9 cellular contexts compared by ENCODE assay signal in genomic region chr9:31137151-31137849, GRCh38.
DNase-seq lines count a peak whose midpoint lies in the region; ATAC-seq and TF ChIP-seq lines count a peak whose summit lies in the region.
"Had no signal": no experiment of that assay in that cellular context is flagged by ENCODE, and none has a peak within 500 bp of the region (broad histone marks: within the 10 kb centered on the region; RNA-seq: fewer than 3 reads in every experiment).

No MANE protein-coding gene starts in this region.

- TF ChIP-seq CTCF in AG10803 (conservative IDR thresholded peaks at IDR 0.05; ENCODE audit: low read length) (no peak), astrocyte of the cerebellum (IDR thresholded peaks at IDR 0.05; ENCODE audit: low read depth, low read length, missing control alignments) (no peak)

- peak; percentile 66; the same call in 1 of the 2 replicates for TF ChIP-seq EP300 in Ishikawa (IDR thresholded peaks at IDR 0.05; ENCODE audit: borderline replicate concordance)

- DNase-seq in AG10803 (ENCODE audit: low read depth) = peak; percentile 0
- peak; percentile 97 for DNase-seq in astrocyte of the cerebellum (ENCODE audit: low read depth)
- no peak for DNase-seq in left lobe of liver (ENCODE audit: low spot score)
- no peak for DNase-seq in DMS 273 treated with DMSO at 0.1 percent for 48 hours (lab: John Stamatoyannopoulos, UW)
- no peak for DNase-seq in posterior cingulate gyrus
- DNase-seq in NCI-H526 treated with DMSO at 0.1 percent for 48 hours (lab: John Stamatoyannopoulos, UW) = no peak
- DNase-seq: NCI-H1436 had no signal

- in situ Hi-C loops in astrocyte of the cerebellum (cut with HindIII; ENCODE audit: low sequenced_read_pairs) = no loop called here

- intact Hi-C loops in posterior cingulate gyrus (cut with DNase I) = no loop called here

- ATAC-seq in left lobe of liver (peak; percentile 91), GM21515 (IDR thresholded peaks at IDR 0.05; ENCODE audit: unreplicated experiment) (no peak)

- H3K4me3 ChIP-seq in AG10803 (ENCODE audit: low read length) (no peak overlapping the region), astrocyte of the cerebellum (ENCODE audit: low read depth, low read length) (no peak overlapping the region)

- no peak for TF ChIP-seq RAD21 in Ishikawa (IDR thresholded peaks at IDR 0.05; ENCODE audit: low read depth)

TF ChIP-seq in Ishikawa, 13 proteins besides CTCF, POLR2A, EP300 and RAD21:
- no peak for TF ChIP-seq CREB1 (IDR thresholded peaks at IDR 0.05; ENCODE audit: low read depth)
- no peak for TF ChIP-seq USF1 (IDR thresholded peaks at IDR 0.05)
- no peak for TF ChIP-seq YY1 (IDR thresholded peaks at IDR 0.05; ENCODE audit: low read depth)
- TF ChIP-seq EGR1 (IDR thresholded peaks at IDR 0.05) = peak; percentile 49; the same call in 1 of the 2 replicates
- peak; percentile 42; the same call in 1 of the 2 replicates for TF ChIP-seq MAX (IDR thresholded peaks at IDR 0.05)
- peak; percentile 33; the same call in 1 of the 2 replicates for TF ChIP-seq CEBPB (IDR thresholded peaks at IDR 0.05)
- TF ChIP-seq NFIC (IDR thresholded peaks at IDR 0.05) = no peak; the same call in 1 of the 2 replicates
- peak; percentile 30; the same call in 1 of the 2 replicates for TF ChIP-seq TCF12 (IDR thresholded peaks at IDR 0.05; ENCODE audit: low read depth)
- peak; percentile 43; the same call in 1 of the 2 replicates for TF ChIP-seq FOXM1 (IDR thresholded peaks at IDR 0.05; ENCODE audit: borderline replicate concordance, low read depth)
- TF ChIP-seq, protein P1, sequence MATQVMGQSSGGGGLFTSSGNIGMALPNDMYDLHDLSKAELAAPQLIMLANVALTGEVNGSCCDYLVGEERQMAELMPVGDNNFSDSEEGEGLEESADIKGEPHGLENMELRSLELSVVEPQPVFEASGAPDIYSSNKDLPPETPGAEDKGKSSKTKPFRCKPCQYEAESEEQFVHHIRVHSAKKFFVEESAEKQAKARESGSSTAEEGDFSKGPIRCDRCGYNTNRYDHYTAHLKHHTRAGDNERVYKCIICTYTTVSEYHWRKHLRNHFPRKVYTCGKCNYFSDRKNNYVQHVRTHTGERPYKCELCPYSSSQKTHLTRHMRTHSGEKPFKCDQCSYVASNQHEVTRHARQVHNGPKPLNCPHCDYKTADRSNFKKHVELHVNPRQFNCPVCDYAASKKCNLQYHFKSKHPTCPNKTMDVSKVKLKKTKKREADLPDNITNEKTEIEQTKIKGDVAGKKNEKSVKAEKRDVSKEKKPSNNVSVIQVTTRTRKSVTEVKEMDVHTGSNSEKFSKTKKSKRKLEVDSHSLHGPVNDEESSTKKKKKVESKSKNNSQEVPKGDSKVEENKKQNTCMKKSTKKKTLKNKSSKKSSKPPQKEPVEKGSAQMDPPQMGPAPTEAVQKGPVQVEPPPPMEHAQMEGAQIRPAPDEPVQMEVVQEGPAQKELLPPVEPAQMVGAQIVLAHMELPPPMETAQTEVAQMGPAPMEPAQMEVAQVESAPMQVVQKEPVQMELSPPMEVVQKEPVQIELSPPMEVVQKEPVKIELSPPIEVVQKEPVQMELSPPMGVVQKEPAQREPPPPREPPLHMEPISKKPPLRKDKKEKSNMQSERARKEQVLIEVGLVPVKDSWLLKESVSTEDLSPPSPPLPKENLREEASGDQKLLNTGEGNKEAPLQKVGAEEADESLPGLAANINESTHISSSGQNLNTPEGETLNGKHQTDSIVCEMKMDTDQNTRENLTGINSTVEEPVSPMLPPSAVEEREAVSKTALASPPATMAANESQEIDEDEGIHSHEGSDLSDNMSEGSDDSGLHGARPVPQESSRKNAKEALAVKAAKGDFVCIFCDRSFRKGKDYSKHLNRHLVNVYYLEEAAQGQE (IDR thresholded peaks at IDR 0.05; ENCODE audit: low read depth) = no peak
- peak; percentile 87 for TF ChIP-seq TEAD4 (IDR thresholded peaks at IDR 0.05)
- no peak for TF ChIP-seq TAF1 (IDR thresholded peaks at IDR 0.05; ENCODE audit: low read depth)
- no peak for TF ChIP-seq ZBTB7A (IDR thresholded peaks at IDR 0.05; ENCODE audit: low read depth)

Comparison
In these comparisons a context has a peak if more than half of its experiments do, and no peak if none do; other contexts are left out.
1. DNase-seq: peak in AG10803 (single experiment) and astrocyte of the cerebellum (single experiment); none in left lobe of liver (single experiment), DMS 273 treated with DMSO at 0.1 percent for 48 hours (single experiment), posterior cingulate gyrus (0 of 10) and NCI-H526 treated with DMSO at 0.1 percent for 48 hours (single experiment).